In genomic region chr1:202938287-202938925, GRCh38 we compare ENCODE assay signal across 16 cellular contexts.
"Had no signal": no experiment of that assay in that cellular context is flagged by ENCODE, and none has a peak within 500 bp of the region (broad histone marks: within the 10 kb centered on the region; RNA-seq: fewer than 3 reads in every experiment).

No MANE protein-coding gene starts in this region.

- H3K27ac ChIP-seq: colonic mucosa, gastroesophageal sphincter, spleen, tibial artery had no signal

- DNase-seq: activated CD4-positive, alpha-beta T cell treated with anti-CD3 and anti-CD28 coated beads for 48 hours; activated CD8-positive, alpha-beta T cell treated with anti-CD3 and anti-CD28 coated beads, Interleukin-2, amount 10 ng/mL, durations not matched to agents 7 days and 5 days; activated naive CD4-positive, alpha-beta T cell treated with Interleukin-2 at 50 U/mL for 16 hours; caudate nucleus; colonic mucosa; effector CD4-positive, alpha-beta T cell; hippocampal formation; kidney glomerular epithelial cell; spleen; stimulated activated CD4-positive, alpha-beta T cell treated with anti-CD3 and anti-CD28 coated beads, Interleukin-1b, Interleukin-23, amount 100 ng/mL, for 48 hours; tibial artery had no signal

- H3K4me1 Mint-ChIP-seq: neural crest cell had no signal

- H3K4me3 ChIP-seq: colonic mucosa, gastroesophageal sphincter, spleen, tibial artery had no signal

- H3K9me3 Mint-ChIP-seq: neural crest cell; stimulated activated memory B cell treated with anti-CD40 and anti-IgM and Interleukin-4, amounts not matched to agents 10 μg/mL and 1 μg/mL and 100 μg/mL, for 72 hours had no signal

- H3K27me3 Mint-ChIP-seq: stimulated activated memory B cell treated with anti-CD40 and anti-IgM and Interleukin-4, amounts not matched to agents 10 μg/mL and 1 μg/mL and 100 μg/mL, for 72 hours had no signal

- H3K4me3 Mint-ChIP-seq: activated CD8-positive, alpha-beta T cell treated with anti-CD3 and anti-CD28 coated beads, Interleukin-2, amount 10 ng/mL, durations not matched to agents 7 days and 5 days; neural crest cell; stimulated activated memory B cell treated with anti-CD40 and anti-IgM and Interleukin-4, amounts not matched to agents 10 μg/mL and 1 μg/mL and 100 μg/mL, for 72 hours had no signal

- ATAC-seq: activated CD8-positive, alpha-beta T cell treated with anti-CD3 and anti-CD28 coated beads, Interleukin-2, amount 10 ng/mL, durations not matched to agents 7 days and 5 days; gastroesophageal sphincter; sciatic nerve; stimulated activated memory B cell treated with anti-CD40 and anti-IgM and Interleukin-4, amounts not matched to agents 10 μg/mL and 1 μg/mL and 100 μg/mL, for 72 hours had no signal

- H3K27ac Mint-ChIP-seq: activated CD8-positive, alpha-beta T cell treated with anti-CD3 and anti-CD28 coated beads, Interleukin-2, amount 10 ng/mL, durations not matched to agents 7 days and 5 days; stimulated activated memory B cell treated with anti-CD40 and anti-IgM and Interleukin-4, amounts not matched to agents 10 μg/mL and 1 μg/mL and 100 μg/mL, for 72 hours had no signal

- H3K4me1 ChIP-seq: colonic mucosa, gastroesophageal sphincter, spleen, tibial artery had no signal

- FAIRE-seq: endothelial cell of umbilical vein had no signal

- H3K9me3 ChIP-seq: colonic mucosa, gastroesophageal sphincter, spleen, tibial artery had no signal
